In genomic region chr1:109370712-109371270, GRCh38 we compare ENCODE assay signal across 8 cellular contexts. TPM values are rescaled to one million over a fixed set of nuclear protein-coding genes. Genes with fewer than 3 reads are reported as not detected.
A peak's percentile ranks its signal among the peaks of the same experiment; 100 is the strongest.
DNase-seq lines count a peak whose midpoint lies in the region; ATAC-seq and TF ChIP-seq lines count a peak whose summit lies in the region.
"Had no signal": no experiment of that assay in that cellular context is flagged by ENCODE, and none has a peak within 500 bp of the region (broad histone marks: within the 10 kb centered on the region; RNA-seq: fewer than 3 reads in every experiment).

No MANE protein-coding gene starts in this region.

- peak overlapping the region; percentile 94 for H4K91ac ChIP-seq in IMR-90 (ENCODE audit: insufficient read depth, low read depth, low read length)

- no peak overlapping the region for H2AFZ ChIP-seq in IMR-90 (replicated peaks; ENCODE audit: low read length, poor library complexity)

- H3K4me1 ChIP-seq in IMR-90 (ENCODE audit: control insufficient read depth, insufficient read depth, low read length) = peaks cover 27% of the 10 kb centered on the region
- H3K4me1 ChIP-seq in testis = peaks cover 34% of the 10 kb centered on the region

- peak overlapping the region; percentile 94 for H3K4ac ChIP-seq in IMR-90 (ENCODE audit: low read depth, low read length)

- in situ Hi-C loops in IMR-90 (cut with MboI; ENCODE audit: low sequenced_read_pairs) = no loop called here

- peak overlapping the region; percentile 81 for H3K4me2 ChIP-seq in IMR-90 (ENCODE audit: low read depth, low read length)

- peak overlapping the region; percentile 97 for H2BK120ac ChIP-seq in IMR-90 (ENCODE audit: low read depth, low read length)

- H3K27ac ChIP-seq in IMR-90 (ENCODE audit: insufficient read depth, low read length) (peak overlapping the region; percentile 96), testis (peak overlapping the region; percentile 60 to 79)

- peaks cover 8% of the 10 kb centered on the region for H3K36me3 Mint-ChIP-seq in activated CD8-positive, alpha-beta T cell treated with anti-CD3 and anti-CD28 coated beads, Interleukin-2, amount 10 ng/mL, durations not matched to agents 7 days and 5 days (ENCODE audit: low read depth)

- peak overlapping the region; percentile 98 for H3K56ac ChIP-seq in IMR-90 (ENCODE audit: extremely low read depth, insufficient read depth, low read length)

- dilution Hi-C loops in IMR-90 (cut with HindIII; ENCODE audit: low sequenced_read_pairs, unreplicated experiment) = no loop called here

- H2BK20ac ChIP-seq in IMR-90 (ENCODE audit: low read depth, low read length) = peak overlapping the region; percentile 96

- WGBS in IMR-90 (ENCODE audit: extremely low coverage in 2 of 2, insufficient read length in 1 of 2), 2 experiments = 0% methylated on average over 1 of the region's 7 CpGs; no CpG with 5 or more reads in 1 of the 2 experiments
- WGBS in testis, 2 donors = 27 to 53% methylated on average over 7 of the region's 7 CpGs

- CTCF ChIA-PET in IMR-90 (lab: Yijun Ruan, JAX) = interaction anchor here (1.0 to 1.3 kb wide), 3 partner anchors 10 to 85 kb away, joined by 3 read pairs; no protein-coding TSS in a partner anchor
- CTCF ChIA-PET in activated CD8-positive, alpha-beta T cell treated with anti-CD3 and anti-CD28 coated beads, Interleukin-2, amount 10 ng/mL, durations not matched to agents 7 days and 5 days (lab: Charles Lee) = interaction anchor here (0.9 to 3.1 kb wide), 2 partner anchors 23 to 28 kb away, joined by 3 to 10 read pairs; partner anchors contain the start of gene SORT1

- peaks cover 56% of the 10 kb centered on the region for H3K4me1 Mint-ChIP-seq in activated CD8-positive, alpha-beta T cell treated with anti-CD3 and anti-CD28 coated beads, Interleukin-2, amount 10 ng/mL, durations not matched to agents 7 days and 5 days (ENCODE audit: low read depth)

- H3K4me3 Mint-ChIP-seq in activated CD8-positive, alpha-beta T cell treated with anti-CD3 and anti-CD28 coated beads, Interleukin-2, amount 10 ng/mL, durations not matched to agents 7 days and 5 days = peak overlapping the region; percentile 57

- TF ChIP-seq POLR2A in IMR-90 (IDR thresholded peaks at IDR 0.05; ENCODE audit: low read depth, low read length) = peak; percentile 53
- no peak for TF ChIP-seq POLR2A in testis (IDR thresholded peaks at IDR 0.05)

- H2BK15ac ChIP-seq in IMR-90 (ENCODE audit: low read depth, low read length) = peak overlapping the region; percentile 95

- BruUV-seq in IMR-90 (replicated peaks; lab: Mats Ljungman, UMichigan) = no TSS peak

- ATAC-seq in IMR-90 (ENCODE audit: low read depth) = peak; percentile 86
- ATAC-seq in activated CD8-positive, alpha-beta T cell treated with anti-CD3 and anti-CD28 coated beads, Interleukin-2, amount 10 ng/mL, durations not matched to agents 7 days and 5 days = no peak
- ATAC-seq in HG02763 (IDR thresholded peaks at IDR 0.05; ENCODE audit: unreplicated experiment) = no peak
- ATAC-seq in GM21423 (IDR thresholded peaks at IDR 0.05; ENCODE audit: unreplicated experiment) = no peak

- intact Hi-C loops in IMR-90 (cut with micrococcal nuclease) = loop anchor here (1.0 kb wide), 2 partner anchors 23 to 87 kb away; partner anchors contain the start of gene PSRC1
- intact Hi-C loops in testis (cut with DNase I; ENCODE audit: low total_unique reads) = no loop called here

- H3K14ac ChIP-seq in IMR-90 (replicated peaks; ENCODE audit: low read depth, low read length) = peak overlapping the region; percentile 99

- peak overlapping the region; percentile 97 for H3K18ac ChIP-seq in IMR-90 (ENCODE audit: low read depth, low read length)

- peaks cover 16% of the 10 kb centered on the region for H3K9me1 ChIP-seq in IMR-90 (ENCODE audit: insufficient read depth, low read length)

- H2BK5ac ChIP-seq in IMR-90 (ENCODE audit: low read depth, low read length, poor library complexity, severe bottlenecking) = peak overlapping the region; percentile 98

- H3K9me3 Mint-ChIP-seq in activated CD8-positive, alpha-beta T cell treated with anti-CD3 and anti-CD28 coated beads, Interleukin-2, amount 10 ng/mL, durations not matched to agents 7 days and 5 days (ENCODE audit: insufficient read depth) = no peaks in the 10 kb centered on the region

- peak overlapping the region; percentile 83 for H3K9ac ChIP-seq in IMR-90 (ENCODE audit: low read depth, low read length)

- peak overlapping the region; percentile 89 for H4K5ac ChIP-seq in IMR-90 (ENCODE audit: low read depth, low read length)

- no peaks in the 10 kb centered on the region for H4K20me1 ChIP-seq in IMR-90 (ENCODE audit: insufficient read depth, low read length)

- H3K27me3 Mint-ChIP-seq in activated CD8-positive, alpha-beta T cell treated with anti-CD3 and anti-CD28 coated beads, Interleukin-2, amount 10 ng/mL, durations not matched to agents 7 days and 5 days (ENCODE audit: low read depth) = peaks cover 5% of the 10 kb centered on the region

- H3K4me3 ChIP-seq in IMR-90 (ENCODE audit: insufficient read depth, low read depth, low read length) = peak overlapping the region; percentile 18; the same call in 1 of the 2 replicates
- H3K4me3 ChIP-seq in testis = no peak overlapping the region

- H2AK9ac ChIP-seq in IMR-90 (replicated peaks; ENCODE audit: low read depth, low read length, poor library complexity) = peak overlapping the region; percentile 2

- no peaks in the 10 kb centered on the region for H3K9me3 ChIP-seq in IMR-90 (ENCODE audit: control insufficient read depth, insufficient read depth, low read length)
- H3K9me3 ChIP-seq in testis = no peaks in the 10 kb centered on the region

- H3K79me1 ChIP-seq in IMR-90 (ENCODE audit: low read depth in 1 of 2, low read length in 2 of 2) = peaks cover 13 to 65% of the 10 kb centered on the region in 2 experiments

- TF ChIP-seq CTCF in IMR-90 (conservative IDR thresholded peaks at IDR 0.05; ENCODE audit: low read depth, low read length) = no peak
- no peak for TF ChIP-seq CTCF in testis (IDR thresholded peaks at IDR 0.05)

- peak; percentile 97 for DNase-seq in IMR-90
- DNase-seq in activated CD8-positive, alpha-beta T cell treated with anti-CD3 and anti-CD28 coated beads, Interleukin-2, amount 10 ng/mL, durations not matched to agents 7 days and 5 days = peak; percentile 25
- peak; percentile 62 for DNase-seq in islet precursor cell
- DNase-seq in testis = no peak
- no peak for DNase-seq in NCI-H446 (lab: John Stamatoyannopoulos, UW)
- DNase-seq: central memory CD4-positive, alpha-beta T cell had no signal

- H3K27me3 ChIP-seq in IMR-90 (ENCODE audit: control insufficient read depth, insufficient read depth, low read length) (no peaks in the 10 kb centered on the region), testis (no peaks in the 10 kb centered on the region)

- H3K36me3 ChIP-seq in IMR-90 (ENCODE audit: control insufficient read depth, insufficient read depth, low read length) (peaks cover 6% of the 10 kb centered on the region), testis (ENCODE audit: low read depth, missing control alignments) (no peaks in the 10 kb centered on the region)

- H3K23ac ChIP-seq in IMR-90 (ENCODE audit: low read depth, low read length) = peak overlapping the region; percentile 87

- POLR2A ChIA-PET in IMR-90 (lab: Charles Lee; ENCODE audit: unreplicated experiment) = interaction anchor here (0.6 to 1.0 kb wide), 5 partner anchors 9 to 624 kb away, joined by 3 to 4 read pairs (median 3); partner anchors contain the start of gene PSRC1
- POLR2A ChIA-PET in activated CD8-positive, alpha-beta T cell treated with anti-CD3 and anti-CD28 coated beads, Interleukin-2, amount 10 ng/mL, durations not matched to agents 7 days and 5 days (lab: Charles Lee) = no interaction called here

- H2AK5ac ChIP-seq in IMR-90 (ENCODE audit: low read depth, low read length) = peak overlapping the region; percentile 96

- TF ChIP-seq RAD21 in IMR-90 (IDR thresholded peaks at IDR 0.05; ENCODE audit: low read length) = peak; percentile 7

- no peak overlapping the region for H3K27ac Mint-ChIP-seq in activated CD8-positive, alpha-beta T cell treated with anti-CD3 and anti-CD28 coated beads, Interleukin-2, amount 10 ng/mL, durations not matched to agents 7 days and 5 days

- peak overlapping the region; percentile 77 to 98 for H4K8ac ChIP-seq in IMR-90 (ENCODE audit: low read depth in 2 of 2, low read length in 2 of 2)

TF ChIP-seq in IMR-90, 13 proteins besides CTCF, POLR2A, EP300 and RAD21:
- no peak for TF ChIP-seq MXI1 (IDR thresholded peaks at IDR 0.05; ENCODE audit: borderline replicate concordance, low read depth, low read length)
- TF ChIP-seq SMC3 (IDR thresholded peaks at IDR 0.05; ENCODE audit: low read depth, low read length) = no peak
- TF ChIP-seq MAFK (IDR thresholded peaks at IDR 0.05; ENCODE audit: low read depth, low read length) = peak; percentile 56
- 0 out of 2 replicates have a peak, but pooled peaks have one; percentile 18 for TF ChIP-seq FOS (IDR thresholded peaks at IDR 0.05; ENCODE audit: low read depth, low read length)
- 0 out of 2 replicates have a peak, but pooled peaks have one; percentile 23 for TF ChIP-seq CHD1 (IDR thresholded peaks at IDR 0.05; ENCODE audit: low read depth, low read length)
- peak; percentile 58 for TF ChIP-seq CEBPB (IDR thresholded peaks at IDR 0.05; ENCODE audit: low read depth, low read length)

RNA-seq across cellular contexts. Expression of gene SORT1, which starts 26.9 kb away (rescaled TPM):
- total RNA-seq in IMR-90 (2012; rRNA removed) (16.7 and 18.9 TPM in 2 replicates), testis (100 to 1,000 TPM; 174 to 212 TPM)
- polyA plus RNA-seq in IMR-90 (2012; rRNA removed) (13.7 and 15.8 TPM in 2 replicates), testis (ENCODE audit: insufficient read depth, low read depth, low replicate concordance) (110 TPM)
- 6.4 and 8.4 TPM in 2 replicates for polyA plus RNA-seq in IMR-90 (2012; cell fraction: cytosol; rRNA removed)
- 4.3 and 13.9 TPM in 2 replicates for polyA plus RNA-seq in IMR-90 (2012; cell fraction: nucleus; rRNA removed; ENCODE audit: low replicate concordance)
- 10 to 100 TPM; 10.8 to 14.0 TPM for total RNA-seq in activated CD8-positive, alpha-beta T cell treated with anti-CD3 and anti-CD28 coated beads, Interleukin-2, amount 10 ng/mL, durations not matched to agents 7 days and 5 days

RNA-seq across cellular contexts. Expression of gene PSMA5, which starts 55.5 kb away (rescaled TPM):
- total RNA-seq in IMR-90 (2012; rRNA removed) = 75.5 and 83.9 TPM in 2 replicates
- polyA plus RNA-seq in IMR-90 (2012; rRNA removed) = 107 TPM in 2 replicates
- 39.5 and 60.3 TPM in 2 replicates for polyA plus RNA-seq in IMR-90 (2012; cell fraction: cytosol; rRNA removed)
- polyA plus RNA-seq in IMR-90 (2012; cell fraction: nucleus; rRNA removed; ENCODE audit: low replicate concordance) = 11.0 and 46.7 TPM in 2 replicates
- total RNA-seq in activated CD8-positive, alpha-beta T cell treated with anti-CD3 and anti-CD28 coated beads, Interleukin-2, amount 10 ng/mL, durations not matched to agents 7 days and 5 days = 100 to 1,000 TPM; 174 to 189 TPM
- total RNA-seq in testis = 10 to 100 TPM; 30.9 to 56.9 TPM
- polyA plus RNA-seq in testis (ENCODE audit: insufficient read depth, low read depth, low replicate concordance) = 72.0 TPM

Comparison
In these comparisons a context has a peak if more than half of its experiments do, and no peak if none do; other contexts are left out.
1. DNase-seq: peak in IMR-90 (single experiment), activated CD8-positive, alpha-beta T cell treated with anti-CD3 and anti-CD28 coated beads, Interleukin-2, amount 10 ng/mL, durations not matched to agents 7 days and 5 days (single experiment) and islet precursor cell (single experiment); none in testis (single experiment) and NCI-H446 (0 of 2).